In the genomic region with DNA sequence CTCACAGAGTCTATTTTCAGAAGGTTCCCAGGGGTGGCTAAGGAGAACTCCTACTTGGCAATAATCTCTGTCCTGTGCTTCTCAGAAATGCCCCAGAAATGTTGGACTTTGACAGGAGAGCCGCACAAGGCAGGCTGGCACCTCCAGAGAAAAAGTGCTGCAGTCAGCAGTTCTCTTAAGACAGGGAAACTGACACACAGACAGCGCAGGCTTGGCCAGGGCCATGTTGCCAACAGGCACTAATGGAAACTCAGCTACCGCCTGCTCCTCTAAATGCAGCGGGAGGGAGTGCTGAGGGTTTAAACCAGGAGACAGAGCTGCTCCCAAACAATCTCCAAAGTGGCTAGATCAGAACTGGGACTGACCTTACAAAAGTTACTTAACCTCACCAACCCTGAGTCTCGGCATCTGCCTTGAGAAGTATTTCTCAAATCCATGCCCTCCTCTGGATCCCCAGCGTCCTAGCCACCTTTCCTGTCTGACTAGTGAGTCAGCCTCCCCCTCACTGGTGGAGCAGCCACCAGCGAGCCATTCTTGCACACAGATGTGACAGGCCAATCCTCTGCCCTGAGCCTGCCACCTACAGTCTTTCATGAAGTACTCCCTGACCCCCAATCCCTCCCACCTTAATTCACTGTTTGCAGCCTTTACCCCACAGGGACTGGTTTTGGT, we compare ENCODE assay signal across 11 cellular contexts.
A peak's percentile ranks its signal among the peaks of the same experiment; 100 is the strongest.
DNase-seq lines count a peak whose midpoint lies in the region; ATAC-seq and TF ChIP-seq lines count a peak whose summit lies in the region.
"Had no signal": no experiment of that assay in that cellular context is flagged by ENCODE, and none has a peak within 500 bp of the region (broad histone marks: within the 10 kb centered on the region; RNA-seq: fewer than 3 reads in every experiment).

No MANE protein-coding gene starts in this region.

- H3K36me3 ChIP-seq in CD8-positive, alpha-beta T cell (ENCODE audit: insufficient read depth, low read length) = peaks cover 58% of the 10 kb centered on the region
- peaks cover 39% of the 10 kb centered on the region for H3K36me3 ChIP-seq in PC-3 (ENCODE audit: low read depth, low read length)

- POLR2A ChIA-PET in CD8-positive, alpha-beta T cell (lab: Charles Lee) = no interaction called here
- POLR2A ChIA-PET in PC-3 (lab: Charles Lee; ENCODE audit: unreplicated experiment) = no interaction called here

- H3K27me3 ChIP-seq in CD8-positive, alpha-beta T cell (ENCODE audit: insufficient read depth, low read length) = no peaks in the 10 kb centered on the region
- H3K27me3 ChIP-seq in PC-3 (ENCODE audit: low read length) = no peaks in the 10 kb centered on the region

- H3K9me2 ChIP-seq in PC-3 (replicated peaks; ENCODE audit: low read length) = no peaks in the 10 kb centered on the region

- CTCF ChIA-PET in CD8-positive, alpha-beta T cell (lab: Charles Lee) = no interaction called here
- CTCF ChIA-PET in PC-3 (lab: Charles Lee) = no interaction called here

- H3K4me3 Mint-ChIP-seq in CD8-positive, alpha-beta T cell = no peak overlapping the region
- no peak overlapping the region for H3K4me3 Mint-ChIP-seq in dendritic cell treated with granulocyte-macrophage colony-stimulating factor and Interleukin-4, amounts not matched to agents 40 ng/mL and 50 ng/mL, for 4 days
- no peak overlapping the region for H3K4me3 Mint-ChIP-seq in neural crest cell
- H3K4me3 Mint-ChIP-seq: WTC11 had no signal

- H3K36me3 Mint-ChIP-seq in CD8-positive, alpha-beta T cell = peaks cover 86% of the 10 kb centered on the region
- peaks cover 60% of the 10 kb centered on the region for H3K36me3 Mint-ChIP-seq in dendritic cell treated with granulocyte-macrophage colony-stimulating factor and Interleukin-4, amounts not matched to agents 40 ng/mL and 50 ng/mL, for 4 days (ENCODE audit: low read depth)
- H3K36me3 Mint-ChIP-seq in neural crest cell (ENCODE audit: low read depth) = peaks cover 20% of the 10 kb centered on the region

- no peak overlapping the region for H3K27ac ChIP-seq in CD8-positive, alpha-beta T cell (ENCODE audit: low read depth, low read length)
- H3K27ac ChIP-seq in PC-3 (ENCODE audit: low read length) = peak overlapping the region; percentile 97

- H3K4me1 ChIP-seq in CD8-positive, alpha-beta T cell (ENCODE audit: insufficient read depth, low read length) = peaks cover 18% of the 10 kb centered on the region
- peaks cover 43% of the 10 kb centered on the region for H3K4me1 ChIP-seq in PC-3 (ENCODE audit: insufficient read depth, low read length)

- no peak for DNase-seq in CD8-positive, alpha-beta T cell
- DNase-seq in PC-3 (peak; percentile 78), neural crest cell (ENCODE audit: low read depth, low spot score) (no peak), cortex of kidney (lab: John Stamatoyannopoulos, UW) (no peak), NCI-H2171 treated with DMSO at 0.1 percent for 48 hours (lab: John Stamatoyannopoulos, UW) (no peak), retina (no peak)
- DNase-seq: effector memory CD4-positive, alpha-beta T cell; mucosa of descending colon had no signal

- no peaks in the 10 kb centered on the region for H3K79me2 ChIP-seq in PC-3 (ENCODE audit: low read length)

- H4K20me1 ChIP-seq in PC-3 (ENCODE audit: low read length) = no peaks in the 10 kb centered on the region

- peak overlapping the region; percentile 76 for H3K4me2 ChIP-seq in PC-3 (ENCODE audit: low read length)

- peak overlapping the region; percentile 84 for H3K27ac Mint-ChIP-seq in CD8-positive, alpha-beta T cell
- peak overlapping the region; percentile 8 for H3K27ac Mint-ChIP-seq in dendritic cell treated with granulocyte-macrophage colony-stimulating factor and Interleukin-4, amounts not matched to agents 40 ng/mL and 50 ng/mL, for 4 days
- peak overlapping the region; percentile 82 for H3K27ac Mint-ChIP-seq in neural crest cell (ENCODE audit: unreplicated experiment)
- H3K27ac Mint-ChIP-seq: WTC11 had no signal

- H2AFZ ChIP-seq in PC-3 (ENCODE audit: low read length) = peak overlapping the region; percentile 31; the same call in 1 of the 2 replicates

- no peak for TF ChIP-seq CTCF in CD8-positive, alpha-beta T cell (IDR thresholded peaks at IDR 0.05)
- no peak for TF ChIP-seq CTCF in PC-3 (conservative IDR thresholded peaks at IDR 0.05; ENCODE audit: low read depth, low read length)
- TF ChIP-seq CTCF in neural crest cell (conservative IDR thresholded peaks at IDR 0.05) = no peak

- intact Hi-C loops in CD8-positive, alpha-beta T cell (cut with DNase I, micrococcal nuclease) = no loop called here
- intact Hi-C loops in PC-3 (cut with micrococcal nuclease) = loop anchor here (5.0 kb wide), 1 partner anchor 69 kb away; no protein-coding TSS in a partner anchor
- intact Hi-C loops in dendritic cell treated with granulocyte-macrophage colony-stimulating factor and Interleukin-4, amounts not matched to agents 40 ng/mL and 50 ng/mL, for 4 days (cut with micrococcal nuclease) = no loop called here

- H3K9me3 Mint-ChIP-seq in CD8-positive, alpha-beta T cell = no peaks in the 10 kb centered on the region
- H3K9me3 Mint-ChIP-seq in dendritic cell treated with granulocyte-macrophage colony-stimulating factor and Interleukin-4, amounts not matched to agents 40 ng/mL and 50 ng/mL, for 4 days = no peaks in the 10 kb centered on the region
- H3K9me3 Mint-ChIP-seq in neural crest cell = no peaks in the 10 kb centered on the region
- H3K9me3 Mint-ChIP-seq: WTC11 had no signal

- no peak overlapping the region for H3K4me3 ChIP-seq in CD8-positive, alpha-beta T cell (ENCODE audit: low read depth, low read length)
- H3K4me3 ChIP-seq in PC-3 (ENCODE audit: low read length) = peak overlapping the region; percentile 34
- H3K4me3 ChIP-seq: mucosa of descending colon had no signal

- H3K9ac ChIP-seq in PC-3 (ENCODE audit: low read length) = peak overlapping the region; percentile 74

- ATAC-seq in CD8-positive, alpha-beta T cell = no peak
- ATAC-seq in PC-3 = peak; percentile 70
- no peak for ATAC-seq in HG02981 (IDR thresholded peaks at IDR 0.05; ENCODE audit: unreplicated experiment)
- ATAC-seq: mucosa of descending colon, WTC11 had no signal

- H3K4me1 Mint-ChIP-seq in CD8-positive, alpha-beta T cell (ENCODE audit: low read depth) = peaks cover 39% of the 10 kb centered on the region
- peaks cover 20% of the 10 kb centered on the region for H3K4me1 Mint-ChIP-seq in dendritic cell treated with granulocyte-macrophage colony-stimulating factor and Interleukin-4, amounts not matched to agents 40 ng/mL and 50 ng/mL, for 4 days (ENCODE audit: low read depth)
- no peaks in the 10 kb centered on the region for H3K4me1 Mint-ChIP-seq in neural crest cell
- H3K4me1 Mint-ChIP-seq: WTC11 had no signal

- no peaks in the 10 kb centered on the region for H3K27me3 Mint-ChIP-seq in CD8-positive, alpha-beta T cell (ENCODE audit: low read depth)
- no peaks in the 10 kb centered on the region for H3K27me3 Mint-ChIP-seq in dendritic cell treated with granulocyte-macrophage colony-stimulating factor and Interleukin-4, amounts not matched to agents 40 ng/mL and 50 ng/mL, for 4 days
- no peaks in the 10 kb centered on the region for H3K27me3 Mint-ChIP-seq in neural crest cell (ENCODE audit: low read depth)

- no TSS peak for BruUV-seq in PC-3 (replicated peaks; lab: Mats Ljungman, UMichigan)

- no peaks in the 10 kb centered on the region for H3K9me3 ChIP-seq in CD8-positive, alpha-beta T cell (ENCODE audit: low read length)
- no peaks in the 10 kb centered on the region for H3K9me3 ChIP-seq in PC-3 (ENCODE audit: low read length)
- H3K9me3 ChIP-seq: mucosa of descending colon had no signal

- H3F3A ChIP-seq in PC-3 (ENCODE audit: low read length, unreplicated experiment) = peaks cover 13% of the 10 kb centered on the region

Comparison
In these comparisons a context has a peak if more than half of its experiments do, and no peak if none do; other contexts are left out.
1. H3K27ac Mint-ChIP-seq: peak in every context shown above with its lines; median percentile 84 in CD8-positive, alpha-beta T cell; 82 in neural crest cell; 8 in dendritic cell treated with granulocyte-macrophage colony-stimulating factor and Interleukin-4, amounts not matched to agents 40 ng/mL and 50 ng/mL, for 4 days.